In the genomic region with DNA sequence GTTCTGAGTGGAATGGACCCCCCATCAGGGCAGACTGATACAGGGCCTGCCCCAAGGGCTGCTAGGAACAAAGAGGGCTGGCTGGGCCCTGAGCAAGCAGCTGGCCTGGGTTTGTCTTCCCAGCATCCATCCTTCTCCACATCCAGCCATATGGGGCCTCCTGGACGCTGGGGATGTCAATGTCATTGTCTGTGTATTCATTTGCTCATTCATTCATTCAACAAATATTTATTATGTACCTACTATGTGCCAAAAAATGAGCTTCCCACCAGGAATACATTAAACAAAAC, we compare ENCODE assay signal across 21 cellular contexts. TPM values are rescaled to one million over a fixed set of nuclear protein-coding genes. Genes with fewer than 3 reads are reported as not detected.
A peak's percentile ranks its signal among the peaks of the same experiment; 100 is the strongest.
DNase-seq lines count a peak whose midpoint lies in the region; ATAC-seq, FAIRE-seq and TF ChIP-seq lines count a peak whose summit lies in the region.
"Had no signal": no experiment of that assay in that cellular context is flagged by ENCODE, and none has a peak within 500 bp of the region (broad histone marks: within the 10 kb centered on the region; RNA-seq: fewer than 3 reads in every experiment).

No MANE protein-coding gene starts in this region.

- CTCF ChIA-PET in HEK293 (lab: Yijun Ruan, JAX) (interaction anchor here (1.8 kb wide), 1 partner anchor 51 kb away, joined by 6 read pairs; no protein-coding TSS in a partner anchor), activated B cell treated with CpG ODN at 0.5 μM for 24 hours (lab: Charles Lee) (no interaction called here)

- H3K27ac Mint-ChIP-seq in activated B cell treated with CpG ODN at 0.5 μM for 24 hours, result peak overlapping the region; percentile 46
- no peak overlapping the region for H3K27ac Mint-ChIP-seq in stimulated activated naive B cell treated with anti-CD40 and anti-IgM and Interleukin-4, amounts not matched to agents 10 μg/mL and 1 μg/mL and 100 μg/mL, for 72 hours
- H3K27ac Mint-ChIP-seq: activated CD4-positive, alpha-beta memory T cell treated with anti-CD3 and anti-CD28 coated beads, Interleukin-2, amount 10 ng/mL, durations not matched to agents 7 days and 5 days had no signal

- H3K9me3 Mint-ChIP-seq in activated B cell treated with CpG ODN at 0.5 μM for 24 hours, result no peaks in the 10 kb centered on the region
- H3K9me3 Mint-ChIP-seq in stimulated activated naive B cell treated with anti-CD40 and anti-IgM and Interleukin-4, amounts not matched to agents 10 μg/mL and 1 μg/mL and 100 μg/mL, for 72 hours, result peaks cover 0 to 2% of the 10 kb centered on the region in 2 donors
- H3K9me3 Mint-ChIP-seq: activated CD4-positive, alpha-beta memory T cell treated with anti-CD3 and anti-CD28 coated beads, Interleukin-2, amount 10 ng/mL, durations not matched to agents 7 days and 5 days; naive thymus-derived CD4-positive, alpha-beta T cell; stimulated activated effector memory CD8-positive, alpha-beta T cell treated with anti-CD3 and anti-CD28 coated beads, Interleukin-12 subunit alpha, Interleukin-12 subunit beta, amount 100 ng/mL, for 72 hours had no signal

- no peak overlapping the region for H3K4me3 Mint-ChIP-seq in activated B cell treated with CpG ODN at 0.5 μM for 24 hours
- no peak overlapping the region for H3K4me3 Mint-ChIP-seq in stimulated activated naive B cell treated with anti-CD40 and anti-IgM and Interleukin-4, amounts not matched to agents 10 μg/mL and 1 μg/mL and 100 μg/mL, for 72 hours
- H3K4me3 Mint-ChIP-seq: activated CD4-positive, alpha-beta memory T cell treated with anti-CD3 and anti-CD28 coated beads, Interleukin-2, amount 10 ng/mL, durations not matched to agents 7 days and 5 days; memory B cell; naive thymus-derived CD4-positive, alpha-beta T cell; stimulated activated effector memory CD8-positive, alpha-beta T cell treated with anti-CD3 and anti-CD28 coated beads, Interleukin-12 subunit alpha, Interleukin-12 subunit beta, amount 100 ng/mL, for 72 hours had no signal

- H3K36me3 Mint-ChIP-seq in activated B cell treated with CpG ODN at 0.5 μM for 24 hours (ENCODE audit: low read depth), result peaks cover 29% of the 10 kb centered on the region
- peaks cover 15 to 21% of the 10 kb centered on the region in 2 donors for H3K36me3 Mint-ChIP-seq in stimulated activated naive B cell treated with anti-CD40 and anti-IgM and Interleukin-4, amounts not matched to agents 10 μg/mL and 1 μg/mL and 100 μg/mL, for 72 hours
- H3K36me3 Mint-ChIP-seq: stimulated activated effector memory CD8-positive, alpha-beta T cell treated with anti-CD3 and anti-CD28 coated beads, Interleukin-12 subunit alpha, Interleukin-12 subunit beta, amount 100 ng/mL, for 72 hours had no signal

- H3K4me3 ChIP-seq in HEK293 (ENCODE audit: low read depth, low read length), result no peak overlapping the region
- no peak overlapping the region for H3K4me3 ChIP-seq in mucosa of stomach (ENCODE audit: low read length)
- no peak overlapping the region for H3K4me3 ChIP-seq in stomach
- H3K4me3 ChIP-seq: HAP-1 had no signal

- TF ChIP-seq CTCF in HEK293 (tag by site-specific recombination; IDR thresholded peaks at IDR 0.05) (no peak), activated B cell treated with CpG ODN at 0.5 μM for 24 hours (IDR thresholded peaks at IDR 0.05) (no peak), stomach (IDR thresholded peaks at IDR 0.05) (no peak)

- DNase-seq in activated B cell treated with CpG ODN at 0.5 μM for 24 hours, result no peak
- no peak for DNase-seq in stomach
- no peak for DNase-seq in stimulated activated naive B cell treated with anti-CD40 and anti-IgM and Interleukin-4, amounts not matched to agents 10 μg/mL and 1 μg/mL and 100 μg/mL, for 72 hours
- no peak for DNase-seq in urothelium cell line (ENCODE audit: low spot score)
- no peak for DNase-seq in stimulated activated CD4-positive, alpha-beta T cell treated with anti-CD3 and anti-CD28 coated beads, Interleukin-2, amount 100 ng/mL, for 24 hours
- DNase-seq: activated CD4-positive, alpha-beta memory T cell treated with anti-CD3 and anti-CD28 coated beads, Interleukin-2, amount 10 ng/mL, durations not matched to agents 7 days and 5 days; activated gamma-delta T cell treated with Interleukin-2 at 50 U/mL for 16 hours; CD4-positive, CD25-positive, alpha-beta regulatory T cell; DMS53; GDM1; KBM-7; naive thymus-derived CD4-positive, alpha-beta T cell; NCI-H146; NCI-H748 treated with DMSO at 0.1 percent for 48 hours; WERI-Rb-1 had no signal

- H3K9me3 ChIP-seq in HEK293 (ENCODE audit: control insufficient read depth, insufficient read depth, low read depth, low read length) (no peaks in the 10 kb centered on the region), mucosa of stomach (ENCODE audit: control insufficient read depth, low read length) (no peaks in the 10 kb centered on the region), stomach (no peaks in the 10 kb centered on the region)
- H3K9me3 ChIP-seq: HAP-1 had no signal

- no peak for FAIRE-seq in urothelium cell line (lab: Jason Lieb, UNC)
- FAIRE-seq: colon had no signal

- peaks cover 66% of the 10 kb centered on the region for H3K4me1 Mint-ChIP-seq in activated B cell treated with CpG ODN at 0.5 μM for 24 hours
- peaks cover 49 to 77% of the 10 kb centered on the region in 2 donors for H3K4me1 Mint-ChIP-seq in stimulated activated naive B cell treated with anti-CD40 and anti-IgM and Interleukin-4, amounts not matched to agents 10 μg/mL and 1 μg/mL and 100 μg/mL, for 72 hours

- peaks cover 23% of the 10 kb centered on the region for H3K4me1 ChIP-seq in HEK293 (ENCODE audit: control insufficient read depth, insufficient read depth, low read length)
- peaks cover 31% of the 10 kb centered on the region for H3K4me1 ChIP-seq in mucosa of stomach (ENCODE audit: control insufficient read depth, insufficient read depth, low read length)
- H3K4me1 ChIP-seq in stomach, result peaks cover 46 to 90% (median 73%) of the 10 kb centered on the region in 4 donors
- H3K4me1 ChIP-seq: HAP-1 had no signal

- intact Hi-C loops in activated B cell treated with CpG ODN at 0.5 μM for 24 hours (cut with micrococcal nuclease), result no loop called here
- intact Hi-C loops in stomach (cut with DNase I; ENCODE audit: low total_unique reads), result no loop called here

- TF ChIP-seq EP300 in stomach (IDR thresholded peaks at IDR 0.05), result no peak

- no peaks in the 10 kb centered on the region for H3K27me3 ChIP-seq in mucosa of stomach (ENCODE audit: control insufficient read depth, insufficient read depth, low read length)
- no peaks in the 10 kb centered on the region for H3K27me3 ChIP-seq in stomach

- ATAC-seq in activated B cell treated with CpG ODN at 0.5 μM for 24 hours (ENCODE audit: low read depth), result no peak
- ATAC-seq in stimulated activated naive B cell treated with anti-CD40 and anti-IgM and Interleukin-4, amounts not matched to agents 10 μg/mL and 1 μg/mL and 100 μg/mL, for 72 hours (replicated peaks), result no peak
- ATAC-seq: naive thymus-derived CD4-positive, alpha-beta T cell; stimulated activated effector memory CD8-positive, alpha-beta T cell treated with anti-CD3 and anti-CD28 coated beads, Interleukin-12 subunit alpha, Interleukin-12 subunit beta, amount 100 ng/mL, for 72 hours had no signal

- WGBS in stomach, 5 donors, result 77 to 83% (median 80%) methylated on average over 1 of the region's 1 CpG

- H3K9ac ChIP-seq in mucosa of stomach (ENCODE audit: low read length), result peak overlapping the region; percentile 10

- H3K36me3 ChIP-seq in HEK293 (ENCODE audit: control insufficient read depth in 2 of 2, insufficient read depth in 1 of 2, low read length in 2 of 2) (no peaks in the 10 kb centered on the region), mucosa of stomach (ENCODE audit: control insufficient read depth, insufficient read depth, low read length) (no peaks in the 10 kb centered on the region), stomach (no peaks in the 10 kb centered on the region)
- H3K36me3 ChIP-seq: HAP-1, WERI-Rb-1 had no signal

- POLR2A ChIA-PET in HEK293 (lab: Yijun Ruan, JAX), result interaction anchor here (1.2 kb wide), 1 partner anchor 39 kb away, joined by 3 read pairs; no protein-coding TSS in a partner anchor
- POLR2A ChIA-PET in activated B cell treated with CpG ODN at 0.5 μM for 24 hours (lab: Charles Lee), result interaction anchor here (0.7 to 2.0 kb wide), 4 partner anchors 12 to 121 kb away, joined by 3 to 12 read pairs (median 4); no protein-coding TSS in a partner anchor

- TF ChIP-seq POLR2A in stomach (IDR thresholded peaks at IDR 0.05), result no peak

- no peaks in the 10 kb centered on the region for H3K27me3 Mint-ChIP-seq in activated B cell treated with CpG ODN at 0.5 μM for 24 hours
- no peaks in the 10 kb centered on the region for H3K27me3 Mint-ChIP-seq in stimulated activated naive B cell treated with anti-CD40 and anti-IgM and Interleukin-4, amounts not matched to agents 10 μg/mL and 1 μg/mL and 100 μg/mL, for 72 hours
- H3K27me3 Mint-ChIP-seq: activated CD4-positive, alpha-beta memory T cell treated with anti-CD3 and anti-CD28 coated beads, Interleukin-2, amount 10 ng/mL, durations not matched to agents 7 days and 5 days; CD4-positive, CD25-positive, alpha-beta regulatory T cell; memory B cell; naive thymus-derived CD4-positive, alpha-beta T cell had no signal

- H3K27ac ChIP-seq in HEK293 (ENCODE audit: extremely low read depth, low read depth, low read length) (no peak overlapping the region), stomach (peak overlapping the region in 4 of 5 donors; percentile 10 to 67 (median 56))
- H3K27ac ChIP-seq: WERI-Rb-1 had no signal

TF ChIP-seq in HEK293, 187 proteins besides CTCF, POLR2A, EP300 and RAD21 (continues in another document):
- TF ChIP-seq GLIS1 (tag by site-specific recombination; IDR thresholded peaks at IDR 0.05) (peak; percentile 42; the same call in 1 of the 2 replicates), GLIS2 (tag by site-specific recombination; IDR thresholded peaks at IDR 0.05) (peak; percentile 49; the same call in 1 of the 2 replicates)

RNA-seq across cellular contexts. Expression of a gene that starts 15.6 kb away (rescaled TPM):
- total RNA-seq in activated B cell treated with CpG ODN at 0.5 μM for 24 hours, result 208 and 209 TPM in 2 replicates
- total RNA-seq in stomach, result 100 to 1,000 TPM in 2 of 5 donors, 10 to 100 TPM in 3; 40.2 to 574 (median 71.4) TPM
- 10 to 100 TPM; 17.6 to 30.9 (median 25.4) TPM for polyA plus RNA-seq in stomach
